In the genomic region with DNA sequence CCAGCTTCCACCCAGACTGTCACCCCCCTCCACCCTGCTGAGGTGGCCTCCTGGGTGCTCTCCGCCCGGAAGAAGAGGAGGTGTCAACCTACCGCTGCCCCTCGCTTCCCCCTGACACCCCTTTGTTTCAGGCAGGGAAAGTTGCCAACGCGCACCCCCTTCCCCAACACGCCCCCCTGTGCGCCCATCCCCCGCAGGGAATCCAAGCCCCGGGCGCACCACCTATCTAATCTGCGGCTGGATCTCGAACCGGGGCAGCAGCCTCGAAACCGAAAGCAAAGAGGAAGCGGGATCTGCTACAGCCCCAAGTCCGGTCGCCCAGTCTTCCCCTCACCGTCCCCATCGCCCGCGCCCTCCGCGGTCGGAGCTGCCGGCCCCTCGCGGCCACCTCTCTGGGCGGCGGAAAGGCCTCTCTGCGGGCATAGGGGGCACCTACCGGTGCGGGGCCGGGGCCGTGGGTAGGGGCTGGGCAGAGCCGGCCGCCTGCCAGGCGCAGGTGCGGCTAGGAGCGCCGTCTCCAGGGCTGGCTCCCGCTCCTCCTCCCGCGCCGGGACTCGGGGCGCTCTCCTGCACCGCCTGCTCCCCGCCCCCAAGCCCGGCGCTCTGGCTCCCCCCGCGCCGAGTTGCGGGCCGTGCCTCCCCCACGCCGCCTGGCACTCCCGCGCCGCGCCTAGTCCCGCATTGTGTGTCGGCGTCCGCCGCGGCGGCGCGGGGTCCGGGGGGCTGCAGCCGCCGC, we compare ENCODE assay signal across 8 cellular contexts. TPM values are rescaled to one million over a fixed set of nuclear protein-coding genes. Genes with fewer than 3 reads are reported as not detected.
DNase-seq lines count a peak whose midpoint lies in the region; ATAC-seq, FAIRE-seq and TF ChIP-seq lines count a peak whose summit lies in the region.

No MANE protein-coding gene starts in this region.

- TF ChIP-seq POLR2A in GM12891 (IDR thresholded peaks at IDR 0.05; ENCODE audit: low read depth, low read length) = no peak

- ATAC-seq in HG02884 (IDR thresholded peaks at IDR 0.05; ENCODE audit: unreplicated experiment) (peak; percentile 43), RWPE2 (ENCODE audit: low read depth) (peak; percentile 62), left ventricle myocardium superior (peak; percentile 55), HG03565 (IDR thresholded peaks at IDR 0.05; ENCODE audit: unreplicated experiment) (no peak)

- H3K4me1 ChIP-seq in RWPE2 (ENCODE audit: insufficient read depth, poor library complexity, severe bottlenecking) = no peaks in the 10 kb centered on the region

- H3K9me3 ChIP-seq in RWPE2 (ENCODE audit: severe bottlenecking) = no peaks in the 10 kb centered on the region

- H3K36me3 Mint-ChIP-seq in progenitor cell of endocrine pancreas (ENCODE audit: insufficient read depth) = no peaks in the 10 kb centered on the region

- H3K27me3 ChIP-seq in RWPE2 (ENCODE audit: insufficient read depth, poor library complexity, severe bottlenecking) = no peaks in the 10 kb centered on the region

- H3K4me3 ChIP-seq in RWPE2 (ENCODE audit: severe bottlenecking) = peak overlapping the region; percentile 77

- peaks cover 47% of the 10 kb centered on the region for H3K27me3 Mint-ChIP-seq in progenitor cell of endocrine pancreas

- intact Hi-C loops in left ventricle myocardium superior (cut with micrococcal nuclease) = no loop called here

- no peaks in the 10 kb centered on the region for H3K9me3 Mint-ChIP-seq in progenitor cell of endocrine pancreas (ENCODE audit: low read depth)

- peaks cover 10% of the 10 kb centered on the region for H3K4me1 Mint-ChIP-seq in progenitor cell of endocrine pancreas (ENCODE audit: low read depth)

- H3K4me3 Mint-ChIP-seq in progenitor cell of endocrine pancreas (ENCODE audit: low read depth) = peak overlapping the region; percentile 76

- FAIRE-seq in GM12891 (lab: Jason Lieb, UNC) = peak; percentile 43

- H3K27ac ChIP-seq in RWPE2 (ENCODE audit: poor library complexity, severe bottlenecking) (no peak overlapping the region), angular gyrus (ENCODE audit: low read depth, low read length) (peak overlapping the region; percentile 54)

- TF ChIP-seq CTCF in RWPE2 (IDR thresholded peaks at IDR 0.05; ENCODE audit: poor library complexity, severe bottlenecking) (no peak), progenitor cell of endocrine pancreas (IDR thresholded peaks at IDR 0.05; ENCODE audit: unreplicated experiment) (no peak)

- H3K36me3 ChIP-seq in RWPE2 (ENCODE audit: low read depth) = no peaks in the 10 kb centered on the region

- H3K27ac Mint-ChIP-seq in progenitor cell of endocrine pancreas = no peak overlapping the region

- peak; percentile 63 for DNase-seq in GM12891 (ENCODE audit: insufficient read length, low spot score)
- no peak for DNase-seq in RWPE2 (ENCODE audit: low spot score)
- peak; percentile 52 for DNase-seq in left ventricle myocardium superior
- no peak for DNase-seq in progenitor cell of endocrine pancreas (ENCODE audit: low spot score, unreplicated experiment)
- no peak for DNase-seq in NCI-H187 (lab: John Stamatoyannopoulos, UW)

TF ChIP-seq in GM12891, 5 proteins besides CTCF, POLR2A, EP300 and RAD21:
- TF ChIP-seq TAF1 (IDR thresholded peaks at IDR 0.05; ENCODE audit: low read depth, low read length) (no peak), POU2F2 (IDR thresholded peaks at IDR 0.05; ENCODE audit: low read depth, low read length) (no peak), SPI1 (IDR thresholded peaks at IDR 0.05; ENCODE audit: low read depth, low read length) (peak; percentile 43; the same call in 1 of the 2 replicates), POLR2AphosphoS5 (IDR thresholded peaks at IDR 0.05; ENCODE audit: low read depth, low read length) (no peak), PAX5 (IDR thresholded peaks at IDR 0.05; ENCODE audit: insufficient read depth, low read length, severe bottlenecking) (no peak)
TF ChIP-seq in GM12891: peak in this region for 1.

RNA-seq across cellular contexts. Expression of gene PLEKHH1, which starts 18.3 kb away (rescaled TPM):
- polyA plus RNA-seq in GM12891 (2012; ENCODE audit: low read depth, missing spikeins) = 0.69 TPM
- total RNA-seq in left ventricle myocardium superior (5.5 TPM), progenitor cell of endocrine pancreas (119 and 127 TPM in 2 replicates)

RNA-seq across cellular contexts. Expression of gene TMEM229B, which starts 26.3 kb away (rescaled TPM):
- 0.85 TPM for polyA plus RNA-seq in GM12891 (2012; ENCODE audit: low read depth, missing spikeins)
- total RNA-seq in left ventricle myocardium superior (2.2 TPM), progenitor cell of endocrine pancreas (1.7 and 1.8 TPM in 2 replicates)

Comparison
In these comparisons a context has a peak if more than half of its experiments do, and no peak if none do; other contexts are left out.
1. DNase-seq: peak in GM12891 (single experiment) and left ventricle myocardium superior (single experiment); none in RWPE2 (single experiment), progenitor cell of endocrine pancreas (single experiment) and NCI-H187 (0 of 2).
2. RNA of gene PLEKHH1, which starts 18.3 kb away (total RNA-seq): 119 to 127 TPM in progenitor cell of endocrine pancreas; 5.5 TPM in left ventricle myocardium superior (single experiment); every median in the first group is over 10 times any median in the second.